Comparison of ENCODE assay signal across 10 cellular contexts in the genomic region with DNA sequence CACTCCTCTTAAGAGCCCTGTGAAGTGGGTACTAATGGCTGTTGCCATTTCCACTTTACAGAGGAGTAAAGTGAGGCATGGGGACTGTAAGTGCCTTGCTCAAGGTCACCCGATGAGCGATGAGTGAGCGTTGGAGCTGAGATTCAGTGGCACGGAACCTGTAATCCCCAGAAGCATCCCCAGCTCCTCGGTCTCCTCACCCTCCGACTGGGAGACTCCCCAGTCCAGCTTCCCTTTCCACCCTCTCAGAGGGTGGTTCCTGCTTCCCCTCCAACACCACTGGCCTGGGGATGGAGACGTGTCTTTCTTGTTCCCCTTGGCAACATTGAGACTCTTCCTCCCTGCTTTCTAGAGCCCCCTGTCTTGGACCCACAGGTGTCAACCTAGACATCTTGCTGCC. TPM values are rescaled to one million over a fixed set of nuclear protein-coding genes. Genes with fewer than 3 reads are reported as not detected.
"Had no signal": no experiment of that assay in that cellular context is flagged by ENCODE, and none has a peak within 500 bp of the region (broad histone marks: within the 10 kb centered on the region; RNA-seq: fewer than 3 reads in every experiment).

No MANE protein-coding gene starts in this region.

- FAIRE-seq: H54 had no signal

- H3K9ac ChIP-seq: GM23248 had no signal

- H3K9me3 ChIP-seq: HAP-1 had no signal

- H3K36me3 ChIP-seq: HAP-1 had no signal

- H3K4me1 ChIP-seq: HAP-1 had no signal

- DNase-seq: GM23248, GOT3, H7, H9, HCEC 1CT, HFFc6 had no signal

- H3K27ac ChIP-seq: GM23248 had no signal

- H3K4me3 ChIP-seq: GM23248, GM23338, HAP-1 had no signal

RNA-seq across cellular contexts. Expression of gene TMEM63C, which starts 32.6 kb away (rescaled TPM):
- total RNA-seq: GM23248 had no signal
- polyA plus RNA-seq: GM23248 had no signal

RNA-seq across cellular contexts. Expression of gene NGB, which starts 56.8 kb away (rescaled TPM):
- total RNA-seq: GM23248, H4, HFFc6 had no signal
- polyA plus RNA-seq: GM23248 had no signal
